ENCODE assay signal across 2 cellular contexts in genomic region chr17:31692632-31693031, GRCh38.
TF ChIP-seq lines count a peak whose summit lies in the region.

No MANE protein-coding gene starts in this region.

TF ChIP-seq in IMR-90, 13 proteins besides CTCF, POLR2A, EP300 and RAD21:
- TF ChIP-seq ELK1 (IDR thresholded peaks at IDR 0.05; ENCODE audit: borderline replicate concordance, low read depth, low read length), result no peak
- TF ChIP-seq MAFK (IDR thresholded peaks at IDR 0.05; ENCODE audit: low read depth, low read length), result peak; percentile 70

TF ChIP-seq in K562, 482 proteins besides CTCF, POLR2A, EP300 and RAD21:
- peak; percentile 61 for TF ChIP-seq ZNF316 (IDR thresholded peaks at IDR 0.05)
- no peak for TF ChIP-seq RCOR1 (IDR thresholded peaks at IDR 0.05; ENCODE audit: borderline replicate concordance in 1 of 2, low read depth in 2 of 2, low read length in 2 of 2)
- peak; percentile 51; the same call in 1 of the 2 replicates for TF ChIP-seq C11orf30 (IDR thresholded peaks at IDR 0.05; ENCODE audit: low read depth)
- TF ChIP-seq MAFG (tag; conservative IDR thresholded peaks at IDR 0.05), result 0 out of 2 replicates have a peak, but pooled peaks have one; percentile 26
- no peak for TF ChIP-seq TEAD2 (tag; IDR thresholded peaks at IDR 0.05)
